ENCODE assay signal across 2 cellular contexts in genomic region chr4:929970-930625, GRCh38.
TF ChIP-seq lines count a peak whose summit lies in the region.

No MANE protein-coding gene starts in this region.

TF ChIP-seq in SK-N-SH, 30 proteins besides CTCF, POLR2A, EP300 and RAD21 (continued from another document):
- no peak for TF ChIP-seq MAX (IDR thresholded peaks at IDR 0.05; ENCODE audit: low read depth)
- TF ChIP-seq FOSL2 (IDR thresholded peaks at IDR 0.05; ENCODE audit: borderline replicate concordance, low read depth): no peak
- no peak for TF ChIP-seq NRF1 (IDR thresholded peaks at IDR 0.05; ENCODE audit: low read depth, low read length)
- TF ChIP-seq POLR2AphosphoS5 (IDR thresholded peaks at IDR 0.05; ENCODE audit: low read depth, low read length): no peak
- TF ChIP-seq EZH2phosphoT487 (IDR thresholded peaks at IDR 0.05; ENCODE audit: borderline replicate concordance, low read depth): no peak
- no peak for TF ChIP-seq IRF3 (IDR thresholded peaks at IDR 0.05; ENCODE audit: low read depth, low read length)
- no peak for TF ChIP-seq MEF2A (IDR thresholded peaks at IDR 0.05; ENCODE audit: borderline replicate concordance, low read depth)
- TF ChIP-seq RCOR1 (IDR thresholded peaks at IDR 0.05; ENCODE audit: low read length): no peak
- no peak for TF ChIP-seq TEAD4 (IDR thresholded peaks at IDR 0.05; ENCODE audit: borderline replicate concordance, insufficient read depth)
- TF ChIP-seq USF2 (IDR thresholded peaks at IDR 0.05; ENCODE audit: borderline replicate concordance, low read depth, low read length): no peak
- TF ChIP-seq ELF1 (IDR thresholded peaks at IDR 0.05): no peak
- TF ChIP-seq FOXJ3 (CRISPR knock-in tag; IDR thresholded peaks at IDR 0.05): no peak
- no peak for TF ChIP-seq TAF1 (IDR thresholded peaks at IDR 0.05; ENCODE audit: borderline replicate concordance, low read depth, low read length)
- TF ChIP-seq MXI1 (IDR thresholded peaks at IDR 0.05; ENCODE audit: low read depth, low read length): no peak
- TF ChIP-seq RFX5 (IDR thresholded peaks at IDR 0.05; ENCODE audit: low read length): no peak
- TF ChIP-seq SIN3A (IDR thresholded peaks at IDR 0.05; ENCODE audit: borderline replicate concordance, low read depth, low read length): no peak
- TF ChIP-seq RXRA (IDR thresholded peaks at IDR 0.05; ENCODE audit: borderline replicate concordance, low read depth): no peak
- no peak for TF ChIP-seq REST (IDR thresholded peaks at IDR 0.05; ENCODE audit: low read depth, low read length)

TF ChIP-seq in SK-N-SH treated with all-trans-retinoic acid at 6 μM for 48 hours, 23 proteins besides CTCF, POLR2A, EP300 and RAD21:
- TF ChIP-seq CREB5 (CRISPR knock-in tag; IDR thresholded peaks at IDR 0.05; ENCODE audit: low read depth): no peak
- no peak for TF ChIP-seq OSR1 (CRISPR knock-in tag; IDR thresholded peaks at IDR 0.05)
- TF ChIP-seq ZNF565 (CRISPR knock-in tag; conservative IDR thresholded peaks at IDR 0.05; ENCODE audit: low read depth): no peak
- no peak for TF ChIP-seq PATZ1 (CRISPR knock-in tag; IDR thresholded peaks at IDR 0.05; ENCODE audit: borderline replicate concordance)
- TF ChIP-seq CSDC2 (CRISPR knock-in tag; IDR thresholded peaks at IDR 0.05): no peak
- no peak for TF ChIP-seq TSHZ2 (CRISPR knock-in tag; IDR thresholded peaks at IDR 0.05)
- no peak for TF ChIP-seq ZFP30 (CRISPR knock-in tag; IDR thresholded peaks at IDR 0.05)
